Comparison of ENCODE assay signal across 1 cellular context in the genomic region with DNA sequence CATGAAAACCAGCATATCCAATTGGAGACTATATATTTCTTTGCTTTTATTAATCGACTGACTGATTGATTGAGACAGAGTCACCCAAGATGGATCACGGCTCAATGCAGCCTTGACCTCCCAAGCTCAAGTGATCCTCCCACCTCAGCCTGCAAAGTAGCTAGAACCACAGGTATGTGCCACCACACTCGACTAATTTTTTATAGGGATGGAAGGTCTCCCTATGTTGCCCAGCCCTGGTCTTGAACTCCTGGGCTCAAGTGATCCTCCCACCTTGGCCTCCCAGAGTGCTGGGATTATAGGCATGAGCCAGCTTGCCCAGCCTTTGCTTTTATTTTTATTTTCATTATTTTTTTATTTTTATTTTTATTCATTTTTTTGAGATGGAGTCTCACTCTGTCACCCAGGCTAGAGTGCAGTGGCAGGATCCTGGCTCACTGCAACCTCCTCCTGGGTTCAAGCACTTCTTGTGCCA.
TF ChIP-seq lines count a peak whose summit lies in the region.

No MANE protein-coding gene starts in this region.

TF ChIP-seq in H1, 55 proteins besides CTCF, POLR2A, EP300 and RAD21:
- TF ChIP-seq HDAC6 (IDR thresholded peaks at IDR 0.05; ENCODE audit: low read depth, low read length), result no peak
